19 cellular contexts compared by ENCODE assay signal in genomic region chr9:18689166-18689565, GRCh38.
A peak's percentile ranks its signal among the peaks of the same experiment; 100 is the strongest.
DNase-seq lines count a peak whose midpoint lies in the region; ATAC-seq, FAIRE-seq and TF ChIP-seq lines count a peak whose summit lies in the region.
"Had no signal": no experiment of that assay in that cellular context is flagged by ENCODE, and none has a peak within 500 bp of the region (broad histone marks: within the 10 kb centered on the region; RNA-seq: fewer than 3 reads in every experiment).

No MANE protein-coding gene starts in this region.

- H3F3A ChIP-seq in GM23338 (replicated peaks; ENCODE audit: low read depth): no peaks in the 10 kb centered on the region

- H4K20me1 ChIP-seq in endothelial cell of umbilical vein (replicated peaks; ENCODE audit: control insufficient read depth, extremely low read depth, insufficient read depth, low read length) (no peaks in the 10 kb centered on the region), GM23338 (replicated peaks; ENCODE audit: insufficient read depth) (no peaks in the 10 kb centered on the region)
- H4K20me1 ChIP-seq: BLaER1 had no signal

- H3K27me3 ChIP-seq in WERI-Rb-1 (ENCODE audit: insufficient read depth, low read depth, severe bottlenecking): no peaks in the 10 kb centered on the region
- no peaks in the 10 kb centered on the region for H3K27me3 ChIP-seq in endothelial cell of umbilical vein (ENCODE audit: control insufficient read depth in 2 of 2, insufficient read depth in 2 of 2, low read length in 2 of 2)
- no peaks in the 10 kb centered on the region for H3K27me3 ChIP-seq in GM23338 (ENCODE audit: insufficient read depth)
- H3K27me3 ChIP-seq: BLaER1 had no signal

- no peak for TF ChIP-seq POLR2A in endothelial cell of umbilical vein (IDR thresholded peaks at IDR 0.05; ENCODE audit: low read depth, low read length)

- H3K9me3 Mint-ChIP-seq in nephron: peaks cover 7% of the 10 kb centered on the region
- peaks cover 6% of the 10 kb centered on the region for H3K9me3 Mint-ChIP-seq in GM23338

- TF ChIP-seq CTCF in WERI-Rb-1 (IDR thresholded peaks at IDR 0.05; ENCODE audit: low read depth, low read length): no peak
- no peak for TF ChIP-seq CTCF in endothelial cell of umbilical vein (IDR thresholded peaks at IDR 0.05; ENCODE audit: extremely low read depth in 1 of 2, insufficient read depth in 1 of 2, low read depth in 1 of 2, low read length in 2 of 2)
- no peak for TF ChIP-seq CTCF in nephron (IDR thresholded peaks at IDR 0.05; ENCODE audit: unreplicated experiment in 3 of 3)
- no peak for TF ChIP-seq CTCF in GM23338 (conservative IDR thresholded peaks at IDR 0.05; ENCODE audit: low read depth in 2 of 2)

- H3K27me3 Mint-ChIP-seq in nephron (ENCODE audit: low read depth) (no peaks in the 10 kb centered on the region), GM23338 (ENCODE audit: insufficient read depth, low read depth, poor library complexity) (peaks cover 2% of the 10 kb centered on the region)
- H3K27me3 Mint-ChIP-seq: B cell; CD4-positive, alpha-beta T cell had no signal

- ATAC-seq in GM23338 (no peak), HG03521 (IDR thresholded peaks at IDR 0.05; ENCODE audit: unreplicated experiment) (no peak)

- H3K4me3 ChIP-seq in WERI-Rb-1 (ENCODE audit: low read depth, low read length) (no peak overlapping the region), endothelial cell of umbilical vein (replicated peaks in 1 of 3; ENCODE audit: insufficient read depth in 1 of 3, low read depth in 1 of 3, low read length in 3 of 3) (no peak overlapping the region), GM23338 (no peak overlapping the region)
- H3K4me3 ChIP-seq: BLaER1, HAP-1 had no signal

- intact Hi-C loops in endothelial cell of umbilical vein (cut with micrococcal nuclease): no loop called here

- H3K9me2 ChIP-seq in GM23338 (ENCODE audit: insufficient read depth): no peaks in the 10 kb centered on the region

- DNase-seq in WERI-Rb-1 (no peak), endothelial cell of umbilical vein (ENCODE audit: low read depth, low spot score) (peak; percentile 19), SKM-1 (lab: John Stamatoyannopoulos, UW; ENCODE audit: unreplicated experiment) (no peak), GM23338 (ENCODE audit: low spot score) (no peak)
- DNase-seq: CD4-positive, alpha-beta T cell; CD8-positive, alpha-beta memory T cell; DMS 273 treated with DMSO at 0.1 percent for 48 hours; DMS79; GF-D8; GOT3 had no signal

- POLR2A ChIA-PET in endothelial cell of umbilical vein (lab: Charles Lee): no interaction called here

- H3K9me3 ChIP-seq in WERI-Rb-1 (ENCODE audit: severe bottlenecking): no peaks in the 10 kb centered on the region
- H3K9me3 ChIP-seq in endothelial cell of umbilical vein (replicated peaks; ENCODE audit: control insufficient read depth, insufficient read depth, low read length): no peaks in the 10 kb centered on the region

- H3K4me1 ChIP-seq in endothelial cell of umbilical vein (ENCODE audit: control insufficient read depth, extremely low read depth, insufficient read depth, low read length) (peaks cover 11% of the 10 kb centered on the region), GM23338 (ENCODE audit: insufficient read depth) (no peaks in the 10 kb centered on the region)
- H3K4me1 ChIP-seq: BLaER1, HAP-1 had no signal

- no peaks in the 10 kb centered on the region for H3K79me2 ChIP-seq in endothelial cell of umbilical vein (ENCODE audit: control insufficient read depth, insufficient read depth, low read length)
- H3K79me2 ChIP-seq in GM23338 (replicated peaks; ENCODE audit: insufficient read depth): no peaks in the 10 kb centered on the region

- H3K27ac Mint-ChIP-seq in nephron: peak overlapping the region in 2 of 3 experiments; percentile 13 to 85
- H3K27ac Mint-ChIP-seq in GM23338: no peak overlapping the region
- H3K27ac Mint-ChIP-seq: B cell; CD4-positive, alpha-beta T cell; CD8-positive, alpha-beta memory T cell had no signal

- H3K9ac ChIP-seq in endothelial cell of umbilical vein (replicated peaks; ENCODE audit: extremely low read depth, insufficient read depth, low read length): no peak overlapping the region
- H3K9ac ChIP-seq: BLaER1 had no signal

- dilution Hi-C loops in endothelial cell of umbilical vein (cut with MboI; ENCODE audit: extremely low pct_ligation_motif_present, low sequenced_read_pairs): no loop called here

- peaks cover 19% of the 10 kb centered on the region for H3K36me3 Mint-ChIP-seq in nephron (ENCODE audit: low read depth)
- H3K36me3 Mint-ChIP-seq in GM23338 (ENCODE audit: low read depth): peaks cover 5% of the 10 kb centered on the region; the same call in 2 of the 3 replicates
- H3K36me3 Mint-ChIP-seq: CD8-positive, alpha-beta memory T cell had no signal

- H3K4me2 ChIP-seq in endothelial cell of umbilical vein (ENCODE audit: insufficient read depth, low read length) (peak overlapping the region; percentile 71), GM23338 (no peak overlapping the region)
- H3K4me2 ChIP-seq: BLaER1 had no signal

- no TSS peak for BruUV-seq in endothelial cell of umbilical vein (replicated peaks; lab: Mats Ljungman, UMichigan)

- H3K27ac ChIP-seq in WERI-Rb-1 (peak overlapping the region; percentile 77), endothelial cell of umbilical vein (ENCODE audit: insufficient read depth, low read depth, low read length) (no peak overlapping the region), GM23338 (ENCODE audit: low read depth) (no peak overlapping the region)
- H3K27ac ChIP-seq: BLaER1, C4-2B had no signal

- FAIRE-seq in endothelial cell of umbilical vein (lab: Jason Lieb, UNC): no peak
- FAIRE-seq: GM12891, GM18507, H54 had no signal

- H3K36me3 ChIP-seq in WERI-Rb-1: no peaks in the 10 kb centered on the region
- H3K36me3 ChIP-seq in endothelial cell of umbilical vein (ENCODE audit: control insufficient read depth in 2 of 2, extremely low read depth in 1 of 2, insufficient read depth in 2 of 2, low read length in 2 of 2): no peaks in the 10 kb centered on the region
- H3K36me3 ChIP-seq in GM23338 (ENCODE audit: insufficient read depth): no peaks in the 10 kb centered on the region
- H3K36me3 ChIP-seq: BLaER1, HAP-1 had no signal

- H3K4me3 Mint-ChIP-seq in nephron: no peak overlapping the region
- no peak overlapping the region for H3K4me3 Mint-ChIP-seq in GM23338
- H3K4me3 Mint-ChIP-seq: B cell; CD4-positive, alpha-beta T cell; CD8-positive, alpha-beta memory T cell had no signal

- CTCF ChIA-PET in endothelial cell of umbilical vein (lab: Charles Lee): interaction anchor here (0.8 to 1.0 kb wide), 2 partner anchors 56 to 251 kb away, joined by 3 to 7 read pairs; no protein-coding TSS in a partner anchor

- H2AFZ ChIP-seq in endothelial cell of umbilical vein (ENCODE audit: low read depth, low read length) (no peak overlapping the region), GM23338 (no peak overlapping the region)

- peaks cover 3% of the 10 kb centered on the region for H3K9me1 ChIP-seq in endothelial cell of umbilical vein (replicated peaks; ENCODE audit: control insufficient read depth, extremely low read depth, insufficient read depth, low read length)

- H3K4me1 Mint-ChIP-seq in nephron: peaks cover 55% of the 10 kb centered on the region
- H3K4me1 Mint-ChIP-seq in GM23338: no peaks in the 10 kb centered on the region
- H3K4me1 Mint-ChIP-seq: B cell; CD8-positive, alpha-beta memory T cell had no signal

TF ChIP-seq in endothelial cell of umbilical vein, 7 proteins besides CTCF, POLR2A, EP300 and RAD21:
- no peak for TF ChIP-seq POLR2AphosphoS5 (IDR thresholded peaks at IDR 0.05; ENCODE audit: insufficient read depth, low read depth, low read length)
- no peak for TF ChIP-seq MYC (IDR thresholded peaks at IDR 0.05; ENCODE audit: low read depth, low read length)
- peak; percentile 14 for TF ChIP-seq FOS (IDR thresholded peaks at IDR 0.05; ENCODE audit: borderline replicate concordance, insufficient read depth, low read length)
- TF ChIP-seq JUN (IDR thresholded peaks at IDR 0.05; ENCODE audit: borderline replicate concordance, insufficient read depth, insufficient read length, low read depth): no peak
TF ChIP-seq in endothelial cell of umbilical vein: peak in this region for 1.

TF ChIP-seq in GM23338, 12 proteins besides CTCF, POLR2A, EP300 and RAD21 (continues in another document):
- TF ChIP-seq CREB1 (CRISPR knock-in tag; IDR thresholded peaks at IDR 0.05; ENCODE audit: low read depth) (no peak), EZH2phosphoT487 (IDR thresholded peaks at IDR 0.05; ENCODE audit: unreplicated experiment) (no peak), POLR2AphosphoS5 (IDR thresholded peaks at IDR 0.05; ENCODE audit: low read depth) (no peak), NANOG (IDR thresholded peaks at IDR 0.05; ENCODE audit: borderline replicate concordance) (no peak), EZH2 (IDR thresholded peaks at IDR 0.05; ENCODE audit: low read depth, unreplicated experiment) (no peak), REST (IDR thresholded peaks at IDR 0.05; ENCODE audit: unreplicated experiment) (no peak)
